In genomic region chr15:79041598-79042175, GRCh38 we compare ENCODE assay signal across 24 cellular contexts. TPM values are rescaled to one million over a fixed set of nuclear protein-coding genes. Genes with fewer than 3 reads are reported as not detected.
A peak's percentile ranks its signal among the peaks of the same experiment; 100 is the strongest.
DNase-seq lines count a peak whose midpoint lies in the region; TF ChIP-seq lines count a peak whose summit lies in the region.
"Had no signal": no experiment of that assay in that cellular context is flagged by ENCODE, and none has a peak within 500 bp of the region (broad histone marks: within the 10 kb centered on the region; RNA-seq: fewer than 3 reads in every experiment).

No MANE protein-coding gene starts in this region.

- no peaks in the 10 kb centered on the region for H3K36me3 ChIP-seq in osteoblast (ENCODE audit: insufficient read depth, low read length)
- H3K36me3 ChIP-seq: BLaER1 treated with 17β-estradiol and CSF1 and Interleukin-3, amounts not matched to agents 10 nM and 100 nM; SJCRH30 had no signal

- H2AFZ ChIP-seq in osteoblast (ENCODE audit: low read length): no peak overlapping the region

- H3K4me2 ChIP-seq in osteoblast (ENCODE audit: insufficient read depth, low read length): no peak overlapping the region
- H3K4me2 ChIP-seq: A549 had no signal

- H3K9me3 Mint-ChIP-seq in Calu3 (ENCODE audit: low read depth, unreplicated experiment): no peaks in the 10 kb centered on the region
- H3K9me3 Mint-ChIP-seq: CD4-positive, alpha-beta T cell had no signal

- H4K20me1 ChIP-seq in osteoblast (ENCODE audit: insufficient read depth, low read length): no peaks in the 10 kb centered on the region
- H4K20me1 ChIP-seq: BLaER1 treated with 17β-estradiol and CSF1 and Interleukin-3, amounts not matched to agents 10 nM and 100 nM had no signal

- H3K4me3 ChIP-seq in osteoblast (ENCODE audit: insufficient read depth, low read length): no peak overlapping the region
- H3K4me3 ChIP-seq: A549; BLaER1 treated with 17β-estradiol and CSF1 and Interleukin-3, amounts not matched to agents 10 nM and 100 nM; GM12878; K562; SJCRH30 had no signal

- H3K4me1 ChIP-seq in osteoblast (ENCODE audit: insufficient read depth, low read length): no peaks in the 10 kb centered on the region
- H3K4me1 ChIP-seq: A549, SJCRH30 had no signal

- no peak overlapping the region for H3K27ac ChIP-seq in osteoblast (ENCODE audit: low read depth, low read length)
- H3K27ac ChIP-seq: A549; BLaER1 treated with 17β-estradiol and CSF1 and Interleukin-3, amounts not matched to agents 10 nM and 100 nM; SJCRH30 had no signal

- H3K9me3 ChIP-seq in osteoblast (ENCODE audit: low read depth, low read length): peaks cover 4% of the 10 kb centered on the region
- H3K9me3 ChIP-seq: SJCRH30 had no signal

- H3K27ac Mint-ChIP-seq in Calu3 (ENCODE audit: unreplicated experiment): no peak overlapping the region
- H3K27ac Mint-ChIP-seq: CD4-positive, alpha-beta T cell; T-cell had no signal

- POLR2A ChIA-PET in HEK293T (lab: Yijun Ruan, JAX): no interaction called here

- peaks cover 8% of the 10 kb centered on the region for H3K27me3 ChIP-seq in osteoblast (ENCODE audit: insufficient read depth, low read length)
- H3K27me3 ChIP-seq: BLaER1 treated with 17β-estradiol and CSF1 and Interleukin-3, amounts not matched to agents 10 nM and 100 nM; SJCRH30 had no signal

- H3K36me3 Mint-ChIP-seq in Calu3 (ENCODE audit: insufficient read depth, unreplicated experiment): no peaks in the 10 kb centered on the region

- no peaks in the 10 kb centered on the region for H3K79me2 ChIP-seq in osteoblast (ENCODE audit: insufficient read depth, low read length)

- BruUV-seq in Calu3 (replicated peaks; lab: Mats Ljungman, UMichigan): no TSS peak

- H3K4me1 Mint-ChIP-seq in Calu3 (ENCODE audit: low read depth, unreplicated experiment): no peaks in the 10 kb centered on the region
- H3K4me1 Mint-ChIP-seq: T-cell had no signal

- peak; percentile 35 for DNase-seq in NCI-H1694 (lab: John Stamatoyannopoulos, UW)
- peak; percentile 68 for DNase-seq in NCI-H345 (lab: John Stamatoyannopoulos, UW)
- peak; percentile 95 for DNase-seq in cerebellar nuclear complex (lab: John Stamatoyannopoulos, UW)
- DNase-seq in osteoblast (ENCODE audit: insufficient read length, low spot score, missing footprints): peak; percentile 81
- DNase-seq in Calu3: no peak
- DNase-seq in NCI-H82 treated with DMSO at 0.1 percent for 48 hours (lab: John Stamatoyannopoulos, UW; ENCODE audit: unreplicated experiment): no peak
- DNase-seq in HEK293T (ENCODE audit: extremely low spot score): no peak
- DNase-seq: AML-193; CD4-positive, alpha-beta T cell; GDM1; Kasumi-1; NCI-H1092 treated with DMSO at 0.1 percent for 48 hours; NCI-H1436; NCI-H1930; NCI-H226; NCI-H748 treated with DMSO at 0.1 percent for 48 hours; PC-3; SJCRH30; T-cell had no signal

- H3K4me3 Mint-ChIP-seq in Calu3 (ENCODE audit: low read depth, unreplicated experiment): no peak overlapping the region
- H3K4me3 Mint-ChIP-seq: CD4-positive, alpha-beta T cell; T-cell had no signal

- H3K27me3 Mint-ChIP-seq in Calu3 (ENCODE audit: unreplicated experiment): peaks cover 54% of the 10 kb centered on the region

- TF ChIP-seq CTCF in osteoblast (IDR thresholded peaks at IDR 0.05; ENCODE audit: extremely low read depth, low read depth, low read length) (no peak), Calu3 (IDR thresholded peaks at IDR 0.05; ENCODE audit: unreplicated experiment) (no peak)

- intact Hi-C loops in Calu3 (cut with micrococcal nuclease; ENCODE audit: unreplicated experiment): no loop called here

- CTCF ChIA-PET in Calu3 (lab: Charles Lee) (interaction anchor here (0.6 kb wide), 1 partner anchor 24 kb away, joined by 3 read pairs; no protein-coding TSS in a partner anchor), HEK293T (lab: Yijun Ruan, JAX) (interaction anchor here (0.5 kb wide), 1 partner anchor 1870 kb away, joined by 3 read pairs; no protein-coding TSS in a partner anchor)

TF ChIP-seq in HEK293T, 16 proteins besides CTCF, POLR2A, EP300 and RAD21:
- no peak for TF ChIP-seq ELF4 (IDR thresholded peaks at IDR 0.05)
- no peak for TF ChIP-seq HDGF (IDR thresholded peaks at IDR 0.05; ENCODE audit: borderline replicate concordance)
- no peak for TF ChIP-seq FOXA1 (IDR thresholded peaks at IDR 0.05)
- no peak for TF ChIP-seq ZNF384 (IDR thresholded peaks at IDR 0.05)
- TF ChIP-seq ARNT (IDR thresholded peaks at IDR 0.05): no peak
- no peak for TF ChIP-seq FOXM1 (IDR thresholded peaks at IDR 0.05; ENCODE audit: borderline replicate concordance)
- TF ChIP-seq CTBP1 (IDR thresholded peaks at IDR 0.05; ENCODE audit: borderline replicate concordance): no peak
- no peak for TF ChIP-seq SP1 (IDR thresholded peaks at IDR 0.05)
- TF ChIP-seq LEF1 (IDR thresholded peaks at IDR 0.05; ENCODE audit: borderline replicate concordance): no peak
- no peak for TF ChIP-seq NFRKB (IDR thresholded peaks at IDR 0.05)
- TF ChIP-seq PKNOX1 (IDR thresholded peaks at IDR 0.05): no peak
- TF ChIP-seq BHLHE40 (IDR thresholded peaks at IDR 0.05; ENCODE audit: borderline replicate concordance): no peak

RNA-seq across cellular contexts. Expression of gene RASGRF1, which starts 48.9 kb away (rescaled TPM):
- total RNA-seq in osteoblast (under 0.01 TPM in 1 of 2 replicates, not detected in the other), Calu3 (2022) (2.2 and 2.9 TPM in 2 replicates)
- total RNA-seq: CD4-positive, alpha-beta T cell; PC-3; Right ventricle myocardium inferior had no signal

Comparison
In these comparisons a context has a peak if more than half of its experiments do, and no peak if none do; other contexts are left out.
1. DNase-seq: peak in NCI-H1694 (single experiment), NCI-H345 (single experiment), cerebellar nuclear complex (2 of 2) and osteoblast (single experiment); none in Calu3 (single experiment), NCI-H82 treated with DMSO at 0.1 percent for 48 hours (single experiment) and HEK293T (single experiment).